24 cellular contexts compared by ENCODE assay signal in the genomic region with DNA sequence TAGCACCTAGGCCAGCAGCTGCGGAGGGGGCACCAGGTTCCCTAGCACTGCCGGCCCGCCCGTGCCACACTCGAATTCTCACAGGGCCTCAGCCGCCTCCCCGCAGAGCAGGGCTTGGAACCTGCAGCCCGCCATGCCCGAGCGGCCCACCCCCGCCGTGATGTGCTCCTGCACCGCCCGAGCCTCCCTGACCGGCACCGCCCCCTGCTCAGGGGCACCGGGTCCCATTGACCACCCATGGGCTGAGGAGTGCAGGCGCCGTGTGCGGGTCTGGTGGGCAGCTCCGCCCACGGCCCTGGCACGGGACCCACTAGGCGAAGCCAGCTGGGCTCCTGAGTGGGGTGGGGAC. TPM values are rescaled to one million over a fixed set of nuclear protein-coding genes. Genes with fewer than 3 reads are reported as not detected.
DNase-seq lines count a peak whose midpoint lies in the region; ATAC-seq and TF ChIP-seq lines count a peak whose summit lies in the region.
"Had no signal": no experiment of that assay in that cellular context is flagged by ENCODE, and none has a peak within 500 bp of the region (broad histone marks: within the 10 kb centered on the region; RNA-seq: fewer than 3 reads in every experiment).

No MANE protein-coding gene starts in this region.

- no peaks in the 10 kb centered on the region for H3K36me3 Mint-ChIP-seq in activated CD8-positive, alpha-beta T cell treated with anti-CD3 and anti-CD28 coated beads, Interleukin-2, amount 10 ng/mL, durations not matched to agents 7 days and 5 days (ENCODE audit: low read depth)
- H3K36me3 Mint-ChIP-seq in activated CD8-positive, alpha-beta T cell treated with anti-CD3 and anti-CD28 coated beads for 36 hours (ENCODE audit: low read depth): peaks cover 3% of the 10 kb centered on the region
- H3K36me3 Mint-ChIP-seq: CD4-positive, CD25-positive, alpha-beta regulatory T cell; CD8-positive, alpha-beta memory T cell had no signal

- POLR2A ChIA-PET in activated CD8-positive, alpha-beta T cell treated with anti-CD3 and anti-CD28 coated beads, Interleukin-2, amount 10 ng/mL, durations not matched to agents 7 days and 5 days (lab: Charles Lee): no interaction called here
- POLR2A ChIA-PET in activated CD8-positive, alpha-beta T cell treated with anti-CD3 and anti-CD28 coated beads for 36 hours (lab: Charles Lee): interaction anchor here (1.8 kb wide), 1 partner anchor 15 kb away, joined by 4 read pairs; no protein-coding TSS in a partner anchor

- peaks cover 2% of the 10 kb centered on the region for H3K27me3 Mint-ChIP-seq in activated CD8-positive, alpha-beta T cell treated with anti-CD3 and anti-CD28 coated beads, Interleukin-2, amount 10 ng/mL, durations not matched to agents 7 days and 5 days (ENCODE audit: low read depth)
- H3K27me3 Mint-ChIP-seq in activated CD8-positive, alpha-beta T cell treated with anti-CD3 and anti-CD28 coated beads for 36 hours: no peaks in the 10 kb centered on the region

- 98% methylated on average over 17 of the region's 24 CpGs for WGBS in esophagus muscularis mucosa
- 93 to 100% (median 98%) methylated on average over 7 to 24 of the region's 24 CpGs for WGBS in spleen, 5 donors

- peak; percentile 14 for DNase-seq in activated CD8-positive, alpha-beta T cell treated with anti-CD3 and anti-CD28 coated beads, Interleukin-2, amount 10 ng/mL, durations not matched to agents 7 days and 5 days
- no peak for DNase-seq in activated CD8-positive, alpha-beta T cell treated with anti-CD3 and anti-CD28 coated beads for 36 hours
- peak; percentile 66 for DNase-seq in esophagus muscularis mucosa (ENCODE audit: extremely low spot score)
- DNase-seq in stimulated activated naive CD8-positive, alpha-beta T cell treated with anti-CD3 and anti-CD28 coated beads, Interleukin-15, Interleukin-2, amounts not matched to agents 100 U/mL and 50 U/mL, for 24 hours: peak; percentile 3
- DNase-seq in spleen: no peak
- DNase-seq: CD8-positive, alpha-beta memory T cell; COR-L47; DMS 273 treated with DMSO at 0.1 percent for 48 hours; DMS53; DND-41; EL; GM23248; IMR-90 had no signal

- TF ChIP-seq POLR2A in esophagus muscularis mucosa (IDR thresholded peaks at IDR 0.05; ENCODE audit: low read depth): no peak
- no peak for TF ChIP-seq POLR2A in spleen (IDR thresholded peaks at IDR 0.05)

- no peak overlapping the region for H3K27ac Mint-ChIP-seq in activated CD8-positive, alpha-beta T cell treated with anti-CD3 and anti-CD28 coated beads, Interleukin-2, amount 10 ng/mL, durations not matched to agents 7 days and 5 days
- no peak overlapping the region for H3K27ac Mint-ChIP-seq in activated CD8-positive, alpha-beta T cell treated with anti-CD3 and anti-CD28 coated beads for 36 hours
- H3K27ac Mint-ChIP-seq: B cell; CD4-positive, CD25-positive, alpha-beta regulatory T cell; CD8-positive, alpha-beta memory T cell had no signal

- CTCF ChIA-PET in activated CD8-positive, alpha-beta T cell treated with anti-CD3 and anti-CD28 coated beads, Interleukin-2, amount 10 ng/mL, durations not matched to agents 7 days and 5 days (lab: Charles Lee): interaction anchor here (1.2 to 4.7 kb wide), 6 partner anchors 8 to 153 kb away, joined by 3 to 42 read pairs (median 8); no protein-coding TSS in a partner anchor
- CTCF ChIA-PET in activated CD8-positive, alpha-beta T cell treated with anti-CD3 and anti-CD28 coated beads for 36 hours (lab: Charles Lee): interaction anchor here (0.8 to 6.4 kb wide), 6 partner anchors 10 to 86 kb away, joined by 3 to 63 read pairs (median 13); no protein-coding TSS in a partner anchor

- no peaks in the 10 kb centered on the region for H3K36me3 ChIP-seq in esophagus muscularis mucosa
- no peaks in the 10 kb centered on the region for H3K36me3 ChIP-seq in spleen
- H3K36me3 ChIP-seq: BLaER1 treated with 17β-estradiol and CSF1 and Interleukin-3, amounts not matched to agents 10 nM and 100 nM; HAP-1 had no signal

- no peaks in the 10 kb centered on the region for H3K4me1 ChIP-seq in esophagus muscularis mucosa
- peaks cover 0 to 13% (median 0%) of the 10 kb centered on the region in 6 donors for H3K4me1 ChIP-seq in spleen
- H3K4me1 ChIP-seq: HAP-1 had no signal

- H3K4me3 ChIP-seq in esophagus muscularis mucosa (no peak overlapping the region), spleen (no peak overlapping the region)
- H3K4me3 ChIP-seq: BLaER1 treated with 17β-estradiol and CSF1 and Interleukin-3, amounts not matched to agents 10 nM and 100 nM; GM23248; HAP-1 had no signal

- H3K9me3 Mint-ChIP-seq in activated CD8-positive, alpha-beta T cell treated with anti-CD3 and anti-CD28 coated beads, Interleukin-2, amount 10 ng/mL, durations not matched to agents 7 days and 5 days (ENCODE audit: insufficient read depth): no peaks in the 10 kb centered on the region
- no peaks in the 10 kb centered on the region for H3K9me3 Mint-ChIP-seq in activated CD8-positive, alpha-beta T cell treated with anti-CD3 and anti-CD28 coated beads for 36 hours
- H3K9me3 Mint-ChIP-seq: CD8-positive, alpha-beta memory T cell had no signal

- peaks cover 13% of the 10 kb centered on the region for H3K4me1 Mint-ChIP-seq in activated CD8-positive, alpha-beta T cell treated with anti-CD3 and anti-CD28 coated beads, Interleukin-2, amount 10 ng/mL, durations not matched to agents 7 days and 5 days (ENCODE audit: low read depth)
- peaks cover 20% of the 10 kb centered on the region for H3K4me1 Mint-ChIP-seq in activated CD8-positive, alpha-beta T cell treated with anti-CD3 and anti-CD28 coated beads for 36 hours (ENCODE audit: low read depth)
- H3K4me1 Mint-ChIP-seq: B cell had no signal

- H3K9me3 ChIP-seq in esophagus muscularis mucosa (no peaks in the 10 kb centered on the region), spleen (peaks cover 0 to 5% (median 0%) of the 10 kb centered on the region in 8 donors)
- H3K9me3 ChIP-seq: HAP-1 had no signal

- no peak for TF ChIP-seq EP300 in esophagus muscularis mucosa (IDR thresholded peaks at IDR 0.05)

- H3K27me3 ChIP-seq in esophagus muscularis mucosa (peaks cover 0 to 7% (median 0%) of the 10 kb centered on the region in 4 donors), spleen (replicated peaks in 1 of 7) (no peaks in the 10 kb centered on the region)
- H3K27me3 ChIP-seq: BLaER1 treated with 17β-estradiol and CSF1 and Interleukin-3, amounts not matched to agents 10 nM and 100 nM had no signal

- intact Hi-C loops in activated CD8-positive, alpha-beta T cell treated with anti-CD3 and anti-CD28 coated beads for 36 hours (cut with micrococcal nuclease): no loop called here
- intact Hi-C loops in esophagus muscularis mucosa (cut with DNase I) (no loop called here), spleen (cut with DNase I; ENCODE audit: low total_unique reads) (no loop called here)

- no peak overlapping the region for H3K27ac ChIP-seq in esophagus muscularis mucosa (replicated peaks in 1 of 4)
- no peak overlapping the region for H3K27ac ChIP-seq in spleen
- H3K27ac ChIP-seq: BLaER1 treated with 17β-estradiol and CSF1 and Interleukin-3, amounts not matched to agents 10 nM and 100 nM; GM23248; HL-60 had no signal

- no peak overlapping the region for H3K4me3 Mint-ChIP-seq in activated CD8-positive, alpha-beta T cell treated with anti-CD3 and anti-CD28 coated beads, Interleukin-2, amount 10 ng/mL, durations not matched to agents 7 days and 5 days
- H3K4me3 Mint-ChIP-seq in activated CD8-positive, alpha-beta T cell treated with anti-CD3 and anti-CD28 coated beads for 36 hours: no peak overlapping the region
- H3K4me3 Mint-ChIP-seq: B cell; CD4-positive, CD25-positive, alpha-beta regulatory T cell; CD8-positive, alpha-beta memory T cell had no signal

- no peak for TF ChIP-seq CTCF in activated CD8-positive, alpha-beta T cell treated with anti-CD3 and anti-CD28 coated beads for 36 hours (IDR thresholded peaks at IDR 0.05)
- TF ChIP-seq CTCF in esophagus muscularis mucosa (IDR thresholded peaks at IDR 0.05): no peak
- TF ChIP-seq CTCF in spleen (IDR thresholded peaks at IDR 0.05 in 8 of 11, conservative IDR thresholded peaks at IDR 0.05 in 3 of 11): no peak

- ATAC-seq in activated CD8-positive, alpha-beta T cell treated with anti-CD3 and anti-CD28 coated beads, Interleukin-2, amount 10 ng/mL, durations not matched to agents 7 days and 5 days: no peak
- ATAC-seq in activated CD8-positive, alpha-beta T cell treated with anti-CD3 and anti-CD28 coated beads for 36 hours: no peak
- ATAC-seq in stimulated activated naive CD8-positive, alpha-beta T cell treated with anti-CD3 and anti-CD28 coated beads, Interleukin-15, Interleukin-2, amounts not matched to agents 100 U/mL and 50 U/mL, for 24 hours: no peak
- ATAC-seq in HG02759 (IDR thresholded peaks at IDR 0.05; ENCODE audit: unreplicated experiment): no peak
- ATAC-seq in GM19351 (IDR thresholded peaks at IDR 0.05; ENCODE audit: unreplicated experiment): no peak

RNA-seq across cellular contexts. Expression of gene ENPP6, which starts 35.4 kb away (rescaled TPM):
- under 1 TPM; 0.18 to 0.87 TPM for total RNA-seq in activated CD8-positive, alpha-beta T cell treated with anti-CD3 and anti-CD28 coated beads, Interleukin-2, amount 10 ng/mL, durations not matched to agents 7 days and 5 days
- under 1 TPM; 0.27 to 0.40 TPM for total RNA-seq in activated CD8-positive, alpha-beta T cell treated with anti-CD3 and anti-CD28 coated beads for 36 hours
- 1 to 10 TPM in 1 of 4 donors, under 1 TPM in 3; 0.42 to 1.1 (median 0.92) TPM for total RNA-seq in esophagus muscularis mucosa
- total RNA-seq in spleen: 1 to 10 TPM in 5 of 7 donors, under 1 TPM in 2; 0.74 to 2.4 (median 1.2) TPM
- polyA plus RNA-seq in spleen: 1 to 10 TPM in 1 of 3 donors, under 1 TPM in 2; 0.23 to 1.3 (median 0.33) TPM
- total RNA-seq: A172; B cell; CD4-positive, CD25-positive, alpha-beta regulatory T cell; G401; GM23248; H4; HT1080; IMR-90 had no signal
- polyA plus RNA-seq: CD4-positive, CD25-positive, alpha-beta regulatory T cell; CD8-positive, alpha-beta memory T cell; GM23248; IMR-90 had no signal

Comparison
In these comparisons a context has a peak if more than half of its experiments do, and no peak if none do; other contexts are left out.
1. DNase-seq: peak in activated CD8-positive, alpha-beta T cell treated with anti-CD3 and anti-CD28 coated beads, Interleukin-2, amount 10 ng/mL, durations not matched to agents 7 days and 5 days (single experiment), esophagus muscularis mucosa (single experiment) and stimulated activated naive CD8-positive, alpha-beta T cell treated with anti-CD3 and anti-CD28 coated beads, Interleukin-15, Interleukin-2, amounts not matched to agents 100 U/mL and 50 U/mL, for 24 hours (single experiment); none in activated CD8-positive, alpha-beta T cell treated with anti-CD3 and anti-CD28 coated beads for 36 hours (single experiment) and spleen (single experiment).